In the genomic region with DNA sequence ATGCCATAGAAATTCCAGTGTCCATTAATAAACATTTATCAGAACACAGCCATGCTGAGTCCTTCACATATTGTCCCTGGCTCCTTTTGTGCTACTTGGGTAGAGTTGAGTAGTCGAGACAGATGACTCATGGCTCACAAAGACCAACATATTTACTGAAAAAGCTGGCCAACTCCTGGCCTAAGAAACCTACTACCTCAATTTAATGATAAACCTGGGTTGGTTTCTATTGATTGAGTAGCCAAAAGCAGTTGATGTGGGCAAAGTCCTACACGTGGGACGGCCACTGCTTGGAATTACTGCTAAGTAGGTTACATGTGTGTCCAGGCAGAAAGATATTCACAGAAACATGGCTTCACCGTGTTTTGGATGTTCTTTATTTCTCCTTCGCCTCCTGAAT, we compare ENCODE assay signal across 23 cellular contexts.
"Had no signal": no experiment of that assay in that cellular context is flagged by ENCODE, and none has a peak within 500 bp of the region (broad histone marks: within the 10 kb centered on the region; RNA-seq: fewer than 3 reads in every experiment).

No MANE protein-coding gene starts in this region.

- ATAC-seq: effector memory CD8-positive, alpha-beta T cell; gastrocnemius medialis; left cardiac atrium; lower lobe of right lung; natural killer cell; psoas muscle; stimulated activated naive B cell treated with anti-CD40 and anti-IgM and Interleukin-4, amounts not matched to agents 10 μg/mL and 1 μg/mL and 100 μg/mL, for 72 hours; upper lobe of right lung had no signal

- H3K27ac ChIP-seq: gastrocnemius medialis, left ventricle myocardium inferior, lower lobe of right lung, ovary, psoas muscle, thoracic aorta, transverse colon, upper lobe of right lung, uterus had no signal

- DNase-seq: cortex of kidney; effector memory CD8-positive, alpha-beta T cell; gastrocnemius medialis; head of caudate nucleus; left cardiac atrium; left ventricle myocardium inferior; lower lobe of right lung; natural killer cell; occipital lobe; ovary; posterior cingulate gyrus; psoas muscle; retina; small intestine; stimulated activated CD4-positive, alpha-beta T cell treated with anti-CD3 and anti-CD28 coated beads, Interleukin-15, amount 100 ng/mL, for 24 hours; stimulated activated CD4-positive, alpha-beta T cell treated with anti-CD3 and anti-CD28 coated beads, Interleukin-2, amount 100 ng/mL, for 48 hours; stimulated activated naive B cell treated with anti-CD40 and anti-IgM and Interleukin-4, amounts not matched to agents 10 μg/mL and 1 μg/mL and 100 μg/mL, for 72 hours; transverse colon; upper lobe of right lung; uterus had no signal

- H3K27me3 ChIP-seq: gastrocnemius medialis, ovary, transverse colon, uterus had no signal

- H3K4me3 ChIP-seq: gastrocnemius medialis, left ventricle myocardium inferior, lower lobe of right lung, ovary, psoas muscle, thoracic aorta, transverse colon, upper lobe of right lung, uterus had no signal

- FAIRE-seq: endometrium, keratinocyte, small intestine had no signal

- H3K9me3 ChIP-seq: gastrocnemius medialis, left ventricle myocardium inferior, lower lobe of right lung, ovary, psoas muscle, thoracic aorta, transverse colon, upper lobe of right lung, uterus had no signal

- H3K36me3 ChIP-seq: gastrocnemius medialis, left ventricle myocardium inferior, lower lobe of right lung, ovary, thoracic aorta, transverse colon, upper lobe of right lung, uterus had no signal

- H3K4me1 ChIP-seq: gastrocnemius medialis, left ventricle myocardium inferior, lower lobe of right lung, psoas muscle, transverse colon, upper lobe of right lung, uterus had no signal
